22 cellular contexts compared by ENCODE assay signal in the genomic region with DNA sequence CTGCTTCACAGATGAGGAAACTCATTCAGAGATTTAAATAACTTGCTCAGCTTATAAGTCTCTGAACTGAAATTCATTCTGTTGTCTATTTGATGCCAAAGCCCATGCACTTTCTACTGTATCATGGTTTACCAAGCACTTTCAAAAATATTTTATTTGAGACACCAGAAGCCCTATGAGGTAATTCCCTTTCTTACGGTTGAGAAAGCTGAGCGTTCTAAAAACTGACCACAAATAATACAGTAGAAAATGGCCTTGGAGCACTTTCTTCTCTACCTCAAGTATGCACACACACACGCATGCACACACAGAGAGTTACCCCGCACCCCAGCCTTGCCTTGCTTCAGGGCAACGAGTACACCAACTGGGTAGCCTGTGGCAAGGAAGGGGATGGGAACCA.
"Had no signal": no experiment of that assay in that cellular context is flagged by ENCODE, and none has a peak within 500 bp of the region (broad histone marks: within the 10 kb centered on the region; RNA-seq: fewer than 3 reads in every experiment).

No MANE protein-coding gene starts in this region.

- ATAC-seq: esophagus mucosa; gastroesophageal sphincter; left lobe of liver; naive thymus-derived CD4-positive, alpha-beta T cell; stimulated activated naive B cell treated with anti-CD40 and anti-IgM and Interleukin-4, amounts not matched to agents 10 μg/mL and 1 μg/mL and 100 μg/mL, for 72 hours; stimulated activated naive CD8-positive, alpha-beta T cell treated with anti-CD3 and anti-CD28 coated beads, Interleukin-15, amount 100 ng/mL, for 72 hours had no signal

- DNase-seq: cortex of kidney; dorsolateral prefrontal cortex; effector memory CD4-positive, alpha-beta T cell; foreskin fibroblast; glutamatergic neuron; islet precursor cell; mammary epithelial cell; naive thymus-derived CD4-positive, alpha-beta T cell; nephron progenitor cell; posterior cingulate gyrus; stimulated activated CD4-positive, alpha-beta T cell treated with anti-CD3 and anti-CD28 coated beads, Interleukin-15, amount 100 ng/mL, for 24 hours; stimulated activated CD4-positive, alpha-beta T cell treated with anti-CD3 and anti-CD28 coated beads, Interleukin-1b, Interleukin-23, amount 100 ng/mL, for 48 hours; stimulated activated CD4-positive, alpha-beta T cell treated with anti-CD3 and anti-CD28 coated beads, Interleukin-4, amount 100 ng/mL, for 24 hours; stimulated activated naive B cell treated with anti-CD40 and anti-IgM and Interleukin-4, amounts not matched to agents 10 μg/mL and 1 μg/mL and 100 μg/mL, for 72 hours; stimulated activated naive CD8-positive, alpha-beta T cell treated with anti-CD3 and anti-CD28 coated beads, Interleukin-15, amount 100 ng/mL, for 72 hours; trophoblast cell had no signal

- H3K36me3 ChIP-seq: gastroesophageal sphincter, neutrophil, right atrium auricular region had no signal

- H3K27me3 ChIP-seq: dorsolateral prefrontal cortex, gastroesophageal sphincter, neutrophil, right atrium auricular region had no signal

- H3K9me3 ChIP-seq: neutrophil had no signal

- H3K4me3 ChIP-seq: dorsolateral prefrontal cortex, gastroesophageal sphincter, right atrium auricular region had no signal

- FAIRE-seq: endometrium had no signal

- H3K4me1 ChIP-seq: right atrium auricular region had no signal

- H3K27ac ChIP-seq: dorsolateral prefrontal cortex, gastroesophageal sphincter, neutrophil, right atrium auricular region had no signal
